Comparison of ENCODE assay signal across 14 cellular contexts in the genomic region with DNA sequence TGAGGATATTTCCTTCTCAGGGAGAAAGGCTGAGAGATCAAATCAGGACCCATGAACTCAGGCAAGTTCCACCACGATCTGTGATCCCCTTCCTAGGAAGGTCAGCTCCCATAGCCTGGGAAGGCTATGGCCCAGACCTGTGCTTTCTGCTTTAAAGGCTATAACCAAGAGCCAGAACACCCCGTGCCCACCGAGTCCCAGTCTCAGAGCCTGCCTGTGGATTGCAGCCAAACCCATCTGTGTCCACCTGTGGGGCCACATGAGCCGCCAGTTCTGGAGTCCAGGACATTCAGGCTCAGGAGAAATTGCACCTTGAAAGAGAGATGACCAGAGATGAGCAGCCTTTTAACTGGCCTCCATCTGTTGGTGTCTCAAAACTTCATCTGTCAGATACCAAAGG. TPM values are rescaled to one million over a fixed set of nuclear protein-coding genes. Genes with fewer than 3 reads are reported as not detected.
"Had no signal": no experiment of that assay in that cellular context is flagged by ENCODE, and none has a peak within 500 bp of the region (broad histone marks: within the 10 kb centered on the region; RNA-seq: fewer than 3 reads in every experiment).

No MANE protein-coding gene starts in this region.

- H3K27me3 Mint-ChIP-seq: activated T-helper 17 cell treated with anti-CD3 and anti-CD28 coated beads, Interleukin-2, amount 50 U/mL, for 72 hours had no signal

- H3K4me3 Mint-ChIP-seq: activated T-helper 17 cell treated with anti-CD3 and anti-CD28 coated beads, Interleukin-2, amount 50 U/mL, for 72 hours; WTC11 had no signal

- H3K9me3 Mint-ChIP-seq: activated T-helper 17 cell treated with anti-CD3 and anti-CD28 coated beads, Interleukin-2, amount 50 U/mL, for 72 hours had no signal

- H3K36me3 Mint-ChIP-seq: WTC11 had no signal

- DNase-seq: effector CD8-positive, alpha-beta T cell; gastrocnemius medialis; heart right ventricle; left lung; sigmoid colon; stimulated activated naive CD4-positive, alpha-beta T cell; upper lobe of left lung had no signal

- H3K27me3 ChIP-seq: upper lobe of left lung had no signal

- ATAC-seq: activated T-helper 17 cell treated with anti-CD3 and anti-CD28 coated beads, Interleukin-2, amount 50 U/mL, for 72 hours; gastrocnemius medialis; heart right ventricle; left lung; WTC11 had no signal

- H3K27ac Mint-ChIP-seq: activated T-helper 17 cell treated with anti-CD3 and anti-CD28 coated beads, Interleukin-2, amount 50 U/mL, for 72 hours; WTC11 had no signal

- H3K9me3 ChIP-seq: gastrocnemius medialis, heart right ventricle, left lung, sigmoid colon, SJSA1, upper lobe of left lung had no signal

- H3K27ac ChIP-seq: cardiac muscle cell, coronary artery, gastrocnemius medialis, heart right ventricle, left lung, sigmoid colon, SJSA1, upper lobe of left lung had no signal

RNA-seq across cellular contexts. Expression of a gene that starts 46.9 kb away (rescaled TPM):
- total RNA-seq: cardiac muscle cell, osteoblast, SJSA1 had no signal
- polyA plus RNA-seq: cardiac muscle cell, neural cell had no signal
